In the genomic region with DNA sequence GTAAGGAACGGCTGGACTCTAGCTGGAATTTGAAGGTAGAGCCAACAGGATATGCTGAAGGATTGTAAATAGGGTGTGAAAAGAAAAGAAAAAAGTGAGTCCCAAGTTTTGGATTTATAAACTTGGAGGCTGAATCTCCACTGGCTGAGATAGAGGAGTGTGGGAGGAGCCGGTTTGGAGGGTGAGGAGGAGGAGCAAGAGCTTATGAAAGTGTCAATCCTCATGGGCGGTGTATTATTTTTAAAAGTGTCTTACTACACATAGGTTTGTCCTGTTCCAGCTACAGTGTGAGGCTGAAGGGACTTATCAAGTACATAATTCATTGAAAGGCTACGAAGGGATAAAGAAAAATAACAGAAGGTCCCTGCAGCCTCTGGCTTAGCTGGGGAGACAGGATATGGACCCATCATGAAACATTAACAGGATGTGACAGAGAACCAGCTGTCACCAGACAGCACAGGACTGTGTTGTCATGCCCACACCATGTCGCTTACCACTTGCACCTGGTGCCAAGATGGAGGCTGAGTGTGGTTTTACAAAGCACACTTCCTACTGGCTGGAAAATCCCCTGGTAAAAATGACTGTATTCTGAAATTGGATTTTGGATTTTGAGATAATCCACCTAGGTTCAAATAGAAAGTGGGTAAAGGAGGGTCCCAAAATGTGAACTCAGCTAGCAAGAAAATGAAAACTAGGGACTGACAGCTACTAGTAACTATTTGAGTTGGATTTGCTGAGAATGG, we compare ENCODE assay signal across 9 cellular contexts. TPM values are rescaled to one million over a fixed set of nuclear protein-coding genes. Genes with fewer than 3 reads are reported as not detected.
DNase-seq lines count a peak whose midpoint lies in the region; ATAC-seq and TF ChIP-seq lines count a peak whose summit lies in the region.
"Had no signal": no experiment of that assay in that cellular context is flagged by ENCODE, and none has a peak within 500 bp of the region (broad histone marks: within the 10 kb centered on the region; RNA-seq: fewer than 3 reads in every experiment).

No MANE protein-coding gene starts in this region.

- CTCF ChIA-PET in activated naive CD4-positive, alpha-beta T cell treated with anti-CD3 and anti-CD28 coated beads for 36 hours (lab: Charles Lee), result interaction anchor here (0.6 to 3.2 kb wide), 6 partner anchors 10 to 94 kb away, joined by 4 to 12 read pairs (median 6); a partner anchor contains a TSS

- H3K36me3 ChIP-seq in thymus (ENCODE audit: control insufficient read depth, insufficient read depth), result no peaks in the 10 kb centered on the region
- H3K36me3 ChIP-seq in H7 (replicated peaks; ENCODE audit: control insufficient read depth, insufficient read depth, low read length), result no peaks in the 10 kb centered on the region
- H3K36me3 ChIP-seq in tibial artery, result no peaks in the 10 kb centered on the region

- intact Hi-C loops in activated naive CD4-positive, alpha-beta T cell treated with anti-CD3 and anti-CD28 coated beads for 36 hours (cut with micrococcal nuclease), result loop anchor here (1.0 to 10.0 kb wide), 6 partner anchors 10 to 396 kb away; a partner anchor contains a TSS
- intact Hi-C loops in tibial artery (cut with DNase I; ENCODE audit: low total_unique reads), result loop anchor here (10.0 kb wide), 2 partner anchors 61 to 1869 kb away; no protein-coding TSS in a partner anchor

- H3K27me3 ChIP-seq in thymus (ENCODE audit: control insufficient read depth, insufficient read depth) (no peaks in the 10 kb centered on the region), H7 (ENCODE audit: control insufficient read depth, insufficient read depth, low read length) (no peaks in the 10 kb centered on the region), tibial artery (no peaks in the 10 kb centered on the region)

- H3K4me3 Mint-ChIP-seq in activated naive CD4-positive, alpha-beta T cell treated with anti-CD3 and anti-CD28 coated beads for 36 hours, result peak overlapping the region; percentile 30

- peaks cover 49% of the 10 kb centered on the region for H3K4me1 Mint-ChIP-seq in activated naive CD4-positive, alpha-beta T cell treated with anti-CD3 and anti-CD28 coated beads for 36 hours (ENCODE audit: low read depth)

- H3K4me3 ChIP-seq in thymus (ENCODE audit: low read length), result peak overlapping the region; percentile 19
- no peak overlapping the region for H3K4me3 ChIP-seq in H7 (ENCODE audit: insufficient read depth, low read depth, low read length)
- H3K4me3 ChIP-seq in tibial artery, result no peak overlapping the region
- H3K4me3 ChIP-seq: SK-N-MC had no signal

- H3K36me3 Mint-ChIP-seq in activated naive CD4-positive, alpha-beta T cell treated with anti-CD3 and anti-CD28 coated beads for 36 hours (ENCODE audit: low read depth), result no peaks in the 10 kb centered on the region

- H3K9me3 ChIP-seq in thymus (ENCODE audit: control insufficient read depth), result no peaks in the 10 kb centered on the region
- no peaks in the 10 kb centered on the region for H3K9me3 ChIP-seq in tibial artery

- ATAC-seq in GM18867 (IDR thresholded peaks at IDR 0.05; ENCODE audit: unreplicated experiment), result peak; percentile 82
- ATAC-seq in HG02610 (IDR thresholded peaks at IDR 0.05; ENCODE audit: unreplicated experiment), result peak; percentile 84

- peak overlapping the region; percentile 71 for H3K27ac Mint-ChIP-seq in activated naive CD4-positive, alpha-beta T cell treated with anti-CD3 and anti-CD28 coated beads for 36 hours

- no peaks in the 10 kb centered on the region for H3K27me3 Mint-ChIP-seq in activated naive CD4-positive, alpha-beta T cell treated with anti-CD3 and anti-CD28 coated beads for 36 hours (ENCODE audit: low read depth)

- DNase-seq in NCI-H2029 treated with DMSO at 0.1 percent for 48 hours (lab: John Stamatoyannopoulos, UW), result peak; percentile 25
- DNase-seq in activated naive CD4-positive, alpha-beta T cell treated with anti-CD3 and anti-CD28 coated beads for 36 hours, result peak; percentile 83
- no peak for DNase-seq in H7
- DNase-seq in GDM1 (lab: John Stamatoyannopoulos, UW), result no peak
- no peak for DNase-seq in tibial artery

- H3K9me3 Mint-ChIP-seq in activated naive CD4-positive, alpha-beta T cell treated with anti-CD3 and anti-CD28 coated beads for 36 hours, result no peaks in the 10 kb centered on the region

- peaks cover 31% of the 10 kb centered on the region for H3K4me1 ChIP-seq in thymus (ENCODE audit: control insufficient read depth, insufficient read depth, low read length)
- peaks cover 0 to 8% (median 3%) of the 10 kb centered on the region in 4 donors for H3K4me1 ChIP-seq in tibial artery

- peak overlapping the region; percentile 87 for H3K27ac ChIP-seq in thymus (ENCODE audit: low read depth)
- no peak overlapping the region for H3K27ac ChIP-seq in tibial artery

- 29% methylated on average over 5 of the region's 5 CpGs for WGBS in thymus

- TF ChIP-seq CTCF in tibial artery (IDR thresholded peaks at IDR 0.05), result no peak

RNA-seq across cellular contexts. Expression of a gene that starts 2.5 kb away (rescaled TPM):
- total RNA-seq in activated naive CD4-positive, alpha-beta T cell treated with anti-CD3 and anti-CD28 coated beads for 36 hours, result 1 to 10 TPM; 3.1 to 3.9 TPM
- polyA plus RNA-seq in thymus, result 16.3 TPM
- 12.5 and 14.9 TPM in 2 replicates for total RNA-seq in H7 (2014; rRNA removed; shearing (Covaris generic))

Comparison
In these comparisons a context has a peak if more than half of its experiments do, and no peak if none do; other contexts are left out.
1. DNase-seq: peak in NCI-H2029 treated with DMSO at 0.1 percent for 48 hours (single experiment) and activated naive CD4-positive, alpha-beta T cell treated with anti-CD3 and anti-CD28 coated beads for 36 hours (single experiment); none in H7 (single experiment), GDM1 (single experiment) and tibial artery (0 of 2).